15 cellular contexts compared by ENCODE assay signal in genomic region chr5:103122242-103122641, GRCh38. TPM values are rescaled to one million over a fixed set of nuclear protein-coding genes. Genes with fewer than 3 reads are reported as not detected.
DNase-seq lines count a peak whose midpoint lies in the region; ATAC-seq, FAIRE-seq and TF ChIP-seq lines count a peak whose summit lies in the region.
"Had no signal": no experiment of that assay in that cellular context is flagged by ENCODE, and none has a peak within 500 bp of the region (broad histone marks: within the 10 kb centered on the region; RNA-seq: fewer than 3 reads in every experiment).

No MANE protein-coding gene starts in this region.

- peaks cover 64 to 81% (median 71%) of the 10 kb centered on the region in 3 donors for H3K4me1 Mint-ChIP-seq in T-cell
- H3K4me1 Mint-ChIP-seq in activated CD8-positive, alpha-beta memory T cell treated with anti-CD3 and anti-CD28 coated beads, Interleukin-2, amount 10 ng/mL, durations not matched to agents 7 days and 5 days: peaks cover 28% of the 10 kb centered on the region

- peaks cover 27% of the 10 kb centered on the region for H3K36me3 Mint-ChIP-seq in T-cell
- peaks cover 17% of the 10 kb centered on the region for H3K36me3 Mint-ChIP-seq in activated CD8-positive, alpha-beta memory T cell treated with anti-CD3 and anti-CD28 coated beads, Interleukin-2, amount 10 ng/mL, durations not matched to agents 7 days and 5 days
- peaks cover 11 to 31% of the 10 kb centered on the region in 2 donors for H3K36me3 Mint-ChIP-seq in activated naive CD4-positive, alpha-beta T cell treated with anti-CD3 and anti-CD28 coated beads, Interleukin-2, amount 50 U/mL, for 72 hours

- no peak overlapping the region for H2AFZ ChIP-seq in DND-41 (ENCODE audit: low read depth, low read length)

- peaks cover 83% of the 10 kb centered on the region for H3K79me2 ChIP-seq in DND-41 (ENCODE audit: insufficient read depth, low read length)

- H3K36me3 ChIP-seq in DND-41 (ENCODE audit: insufficient read depth, low read length) (no peaks in the 10 kb centered on the region; the same call in 1 of the 2 replicates), iPS-20b (ENCODE audit: insufficient read depth, low read depth, low read length) (no peaks in the 10 kb centered on the region), pancreas (no peaks in the 10 kb centered on the region)
- H3K36me3 ChIP-seq: brain microvascular endothelial cell had no signal

- no peaks in the 10 kb centered on the region for H3K27me3 Mint-ChIP-seq in T-cell
- H3K27me3 Mint-ChIP-seq in activated CD8-positive, alpha-beta memory T cell treated with anti-CD3 and anti-CD28 coated beads, Interleukin-2, amount 10 ng/mL, durations not matched to agents 7 days and 5 days: no peaks in the 10 kb centered on the region
- H3K27me3 Mint-ChIP-seq: activated CD4-positive, alpha-beta T cell treated with anti-CD3 and anti-CD28 coated beads, Interleukin-2, amount 10 ng/mL, durations not matched to agents 7 days and 5 days had no signal

- 47% methylated on average over 3 of the region's 3 CpGs for WGBS in A549 (ENCODE audit: missing lambda C conversion rate)
- WGBS in pancreas, 2 donors: 33 to 67% methylated on average over 3 of the region's 3 CpGs

- peak overlapping the region in 2 of 3 donors; percentile 15 to 94 for H3K4me3 Mint-ChIP-seq in T-cell
- H3K4me3 Mint-ChIP-seq in activated CD8-positive, alpha-beta memory T cell treated with anti-CD3 and anti-CD28 coated beads, Interleukin-2, amount 10 ng/mL, durations not matched to agents 7 days and 5 days: no peak overlapping the region

- no peak overlapping the region for H3K27ac Mint-ChIP-seq in T-cell
- H3K27ac Mint-ChIP-seq in activated CD8-positive, alpha-beta memory T cell treated with anti-CD3 and anti-CD28 coated beads, Interleukin-2, amount 10 ng/mL, durations not matched to agents 7 days and 5 days: no peak overlapping the region
- peak overlapping the region in 1 of 2 donors; percentile 25 for H3K27ac Mint-ChIP-seq in activated naive CD4-positive, alpha-beta T cell treated with anti-CD3 and anti-CD28 coated beads, Interleukin-2, amount 50 U/mL, for 72 hours
- H3K27ac Mint-ChIP-seq: activated CD4-positive, alpha-beta T cell treated with anti-CD3 and anti-CD28 coated beads, Interleukin-2, amount 10 ng/mL, durations not matched to agents 7 days and 5 days; T-helper 1 cell treated with Interleukin-12 subunit alpha and Interleukin-12 subunit beta and Interleukin-4 antibody, amounts not matched to agents 30 μg/mL and 1 μg/mL, for 36 hours had no signal

- no peaks in the 10 kb centered on the region for H3K9me3 Mint-ChIP-seq in T-cell
- no peaks in the 10 kb centered on the region for H3K9me3 Mint-ChIP-seq in activated CD8-positive, alpha-beta memory T cell treated with anti-CD3 and anti-CD28 coated beads, Interleukin-2, amount 10 ng/mL, durations not matched to agents 7 days and 5 days (ENCODE audit: low read depth)
- no peaks in the 10 kb centered on the region for H3K9me3 Mint-ChIP-seq in activated naive CD4-positive, alpha-beta T cell treated with anti-CD3 and anti-CD28 coated beads, Interleukin-2, amount 50 U/mL, for 72 hours
- H3K9me3 Mint-ChIP-seq: activated CD4-positive, alpha-beta T cell treated with anti-CD3 and anti-CD28 coated beads, Interleukin-2, amount 10 ng/mL, durations not matched to agents 7 days and 5 days; T-helper 1 cell treated with Interleukin-12 subunit alpha and Interleukin-12 subunit beta and Interleukin-4 antibody, amounts not matched to agents 30 μg/mL and 1 μg/mL, for 36 hours had no signal

- no peak for TF ChIP-seq POLR2A in A549 (IDR thresholded peaks at IDR 0.05; ENCODE audit: low read length)

- H3K27ac ChIP-seq in A549: no peak overlapping the region
- no peak overlapping the region for H3K27ac ChIP-seq in DND-41 (ENCODE audit: low read length)
- H3K27ac ChIP-seq in iPS-20b (ENCODE audit: low read length): no peak overlapping the region
- no peak overlapping the region for H3K27ac ChIP-seq in pancreas
- H3K27ac ChIP-seq: brain microvascular endothelial cell had no signal

- no peak overlapping the region for H3K4me3 ChIP-seq in A549
- H3K4me3 ChIP-seq in DND-41 (ENCODE audit: low read depth in 1 of 2, low read length in 2 of 2): peak overlapping the region in 1 of 2 experiments; percentile 18; a peak in 1 of 4 replicates
- H3K4me3 ChIP-seq in iPS-20b (ENCODE audit: low read length): 0 out of 2 replicates have a peak overlapping the region, but pooled peaks have one; percentile 96
- H3K4me3 ChIP-seq in pancreas: no peak overlapping the region

- TF ChIP-seq EP300 in A549 (IDR thresholded peaks at IDR 0.05): no peak

- POLR2A ChIA-PET in A549 (lab: Yijun Ruan, JAX) (no interaction called here), T-cell (lab: Charles Lee) (no interaction called here)

- H3K4me2 ChIP-seq in A549 (peak overlapping the region; percentile 93; the same call in 1 of the 3 replicates), DND-41 (ENCODE audit: insufficient read depth, low read length) (peak overlapping the region; percentile 96)

- no peaks in the 10 kb centered on the region for H4K20me1 ChIP-seq in DND-41 (ENCODE audit: insufficient read depth, low read length)

- CTCF ChIA-PET in A549 (lab: Yijun Ruan, JAX) (no interaction called here), T-cell (lab: Charles Lee) (interaction anchor here in 1 of 2 donors (0.6 kb wide), 1 partner anchor 15 kb away, joined by 5 read pairs; no protein-coding TSS in a partner anchor)
- CTCF ChIA-PET in activated CD8-positive, alpha-beta memory T cell treated with anti-CD3 and anti-CD28 coated beads, Interleukin-2, amount 10 ng/mL, durations not matched to agents 7 days and 5 days (lab: Charles Lee): no interaction called here

- H3K27me3 ChIP-seq in DND-41 (ENCODE audit: insufficient read depth, low read length, poor library complexity): no peaks in the 10 kb centered on the region
- no peaks in the 10 kb centered on the region for H3K27me3 ChIP-seq in iPS-20b (ENCODE audit: insufficient read depth, low read length)
- H3K27me3 ChIP-seq in pancreas: no peaks in the 10 kb centered on the region
- H3K27me3 ChIP-seq: brain microvascular endothelial cell had no signal

- no peaks in the 10 kb centered on the region for H3K9me3 ChIP-seq in A549
- no peaks in the 10 kb centered on the region for H3K9me3 ChIP-seq in DND-41 (ENCODE audit: insufficient read depth, low read length, severe bottlenecking)
- H3K9me3 ChIP-seq in iPS-20b (ENCODE audit: insufficient read depth, low read depth, low read length): no peaks in the 10 kb centered on the region
- H3K9me3 ChIP-seq in pancreas: no peaks in the 10 kb centered on the region

- TF ChIP-seq CTCF in A549 (IDR thresholded peaks at IDR 0.05) (no peak), DND-41 (IDR thresholded peaks at IDR 0.05; ENCODE audit: borderline replicate concordance, extremely low read depth, low read length, poor library complexity, severe bottlenecking) (no peak), pancreas (IDR thresholded peaks at IDR 0.05) (no peak)

- H3K9ac ChIP-seq in DND-41 (ENCODE audit: low read depth, low read length): 0 out of 2 replicates have a peak overlapping the region, but pooled peaks have one; percentile 2
- H3K9ac ChIP-seq in iPS-20b (ENCODE audit: low read depth, low read length): no peak overlapping the region

- no peak for DNase-seq in A549 (ENCODE audit: low read depth in 1 of 2, low spot score in 1 of 2)
- no peak for DNase-seq in DND-41
- no peak for DNase-seq in T-cell
- DNase-seq in pancreas: no peak
- no peak for DNase-seq in activated CD8-positive, alpha-beta memory T cell treated with anti-CD3 and anti-CD28 coated beads, Interleukin-2, amount 10 ng/mL, durations not matched to agents 7 days and 5 days
- DNase-seq in activated naive CD4-positive, alpha-beta T cell treated with anti-CD3 and anti-CD28 coated beads, Interleukin-2, amount 50 U/mL, for 72 hours (ENCODE audit: low spot score in 2 of 2): no peak
- DNase-seq: activated CD4-positive, alpha-beta T cell treated with anti-CD3 and anti-CD28 coated beads, Interleukin-2, amount 10 ng/mL, durations not matched to agents 7 days and 5 days; brain microvascular endothelial cell; NCI-H1930; NCI-H526 had no signal

- no peak for TF ChIP-seq RAD21 in A549 (conservative IDR thresholded peaks at IDR 0.05 in 1 of 2, IDR thresholded peaks at IDR 0.05 in 1 of 2)

- peaks cover 17% of the 10 kb centered on the region for H3K4me1 ChIP-seq in A549
- H3K4me1 ChIP-seq in DND-41 (ENCODE audit: insufficient read depth, low read length): peaks cover 42% of the 10 kb centered on the region
- peaks cover 6% of the 10 kb centered on the region; the same call in 1 of the 2 replicates for H3K4me1 ChIP-seq in iPS-20b (ENCODE audit: insufficient read depth, low read length)
- H3K4me1 ChIP-seq in pancreas: peaks cover 0 to 24% (median 18%) of the 10 kb centered on the region in 3 donors

- intact Hi-C loops in pancreas (cut with DNase I): no loop called here

- ATAC-seq in A549 (no peak), DND-41 (ENCODE audit: insufficient read depth, low read depth) (no peak), T-cell (replicated peaks in 1 of 4) (no peak), pancreas (no peak), GM18498 (IDR thresholded peaks at IDR 0.05; ENCODE audit: unreplicated experiment) (no peak)
- no peak for ATAC-seq in activated CD8-positive, alpha-beta memory T cell treated with anti-CD3 and anti-CD28 coated beads, Interleukin-2, amount 10 ng/mL, durations not matched to agents 7 days and 5 days
- ATAC-seq in activated naive CD4-positive, alpha-beta T cell treated with anti-CD3 and anti-CD28 coated beads, Interleukin-2, amount 50 U/mL, for 72 hours: no peak

- FAIRE-seq in A549 (lab: Jason Lieb, UNC) (no peak), pancreas (lab: Jason Lieb, UNC) (no peak)
- FAIRE-seq: frontal cortex, islet of Langerhans had no signal

RNA-seq across cellular contexts. Expression of gene PPIP5K2, which starts 2.1 kb away (rescaled TPM):
- 50.1 and 61.7 TPM in 2 replicates for polyA plus RNA-seq in A549 (2011; rRNA removed)
- 10.9 and 12.2 TPM in 2 replicates for polyA plus RNA-seq in A549 (2012; cell fraction: cytosol; rRNA removed)
- polyA plus RNA-seq in A549 (2012; cell fraction: nucleus; rRNA removed): 7.4 and 13.9 TPM in 2 replicates
- 21.7 to 24.0 TPM (median 21.9 TPM) in 3 replicates for polyA plus RNA-seq in A549 (2017; fragmentation: RNase III; extraction: RNeasy Plus Mini Kit Qiagen cat#74134 plus additional on column Dnase treatment)
- 62.4 and 76.5 TPM in 2 replicates for polyA minus RNA-seq in A549 (2011; rRNA and poly(A)+ RNA removed)
- 10 to 100 TPM; 40.1 to 63.7 (median 53.3) TPM for total RNA-seq in T-cell
- 10 to 100 TPM; 16.0 to 35.2 (median 23.7) TPM for total RNA-seq in pancreas
- 10 to 100 TPM; 13.5 to 24.1 TPM for polyA plus RNA-seq in pancreas
- 10 to 100 TPM; 61.4 to 62.6 TPM for total RNA-seq in activated CD8-positive, alpha-beta memory T cell treated with anti-CD3 and anti-CD28 coated beads, Interleukin-2, amount 10 ng/mL, durations not matched to agents 7 days and 5 days
- 10 to 100 TPM; 50.0 to 58.9 TPM for total RNA-seq in activated naive CD4-positive, alpha-beta T cell treated with anti-CD3 and anti-CD28 coated beads, Interleukin-2, amount 50 U/mL, for 72 hours

RNA-seq across cellular contexts. Expression of gene GIN1, which starts 2.3 kb away (rescaled TPM):
- polyA plus RNA-seq in A549 (2011; rRNA removed): 9.4 and 13.5 TPM in 2 replicates
- 1.3 TPM in 2 replicates for polyA plus RNA-seq in A549 (2012; cell fraction: cytosol; rRNA removed)
- polyA plus RNA-seq in A549 (2012; cell fraction: nucleus; rRNA removed): 1.2 and 1.6 TPM in 2 replicates
- polyA plus RNA-seq in A549 (2017; fragmentation: RNase III; extraction: RNeasy Plus Mini Kit Qiagen cat#74134 plus additional on column Dnase treatment): 7.1 to 9.4 TPM (median 7.9 TPM) in 3 replicates
- polyA minus RNA-seq in A549 (2011; rRNA and poly(A)+ RNA removed): 3.9 and 7.8 TPM in 2 replicates
- 10 to 100 TPM in 3 of 5 donors, 1 to 10 TPM in 2; 2.6 to 18.8 (median 11.8) TPM for total RNA-seq in T-cell
- 1 to 10 TPM; 2.7 to 6.2 (median 4.2) TPM for total RNA-seq in pancreas
- 1 to 10 TPM; 2.2 to 2.3 TPM for polyA plus RNA-seq in pancreas
- total RNA-seq in activated CD8-positive, alpha-beta memory T cell treated with anti-CD3 and anti-CD28 coated beads, Interleukin-2, amount 10 ng/mL, durations not matched to agents 7 days and 5 days: 10 to 100 TPM; 10.1 to 10.8 TPM
- total RNA-seq in activated naive CD4-positive, alpha-beta T cell treated with anti-CD3 and anti-CD28 coated beads, Interleukin-2, amount 50 U/mL, for 72 hours: 10 to 100 TPM; 11.1 to 12.6 TPM
